ENCODE assay signal across 8 cellular contexts in the genomic region with DNA sequence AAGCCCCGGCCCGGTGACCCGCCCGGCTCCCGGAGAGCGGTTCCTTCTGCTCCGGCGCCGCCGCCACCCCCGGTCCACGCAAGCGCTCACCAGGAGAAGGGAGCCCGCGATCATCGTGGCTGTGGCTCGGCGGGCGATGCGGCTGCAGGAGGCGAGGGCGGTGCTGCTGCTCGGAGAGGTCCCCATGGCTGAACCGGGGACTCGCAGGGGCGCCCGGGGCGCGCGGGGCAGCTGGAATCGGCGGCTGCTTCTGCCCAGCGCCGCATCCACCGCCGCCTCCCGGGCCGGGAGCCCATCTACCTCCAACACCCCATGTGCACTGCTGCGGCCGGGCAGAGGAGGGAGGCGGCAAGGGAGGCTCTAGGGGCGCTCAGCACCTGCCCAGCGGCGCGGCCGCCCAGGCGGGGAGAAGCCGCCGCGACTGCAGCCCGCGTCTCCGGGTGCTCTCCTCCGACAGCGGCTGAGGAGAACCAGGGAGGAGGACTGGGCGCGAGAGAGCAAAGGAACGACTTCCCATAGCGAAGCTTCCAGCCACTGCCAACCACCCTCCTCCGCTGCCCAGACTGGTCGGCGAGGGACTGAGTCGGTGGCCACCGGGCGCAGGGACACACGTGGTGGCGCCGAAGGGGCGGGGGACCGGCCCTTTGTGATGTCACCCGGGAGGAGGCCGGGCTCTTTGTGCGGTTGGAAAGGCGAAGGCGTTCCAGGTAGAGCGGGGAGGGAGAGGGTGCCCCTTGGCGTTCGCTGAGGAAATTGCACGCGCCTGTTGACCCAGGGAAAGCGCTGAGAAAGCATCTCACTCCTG. TPM values are rescaled to one million over a fixed set of nuclear protein-coding genes. Genes with fewer than 3 reads are reported as not detected.
DNase-seq lines count a peak whose midpoint lies in the region; ATAC-seq and TF ChIP-seq lines count a peak whose summit lies in the region.

Gene TNFRSF21 (minus strand): TSS at position 580 of the 805 bp plus-strand sequence. CDS start 394 bp downstream, at position 186.

- DNase-seq in AG09319 (ENCODE audit: extremely low read depth, low read depth) = peak; percentile 67
- DNase-seq in NCI-H226 = peak; percentile 70
- DNase-seq in activated CD4-positive, CD25-positive, alpha-beta regulatory T cell treated with anti-CD3 and anti-CD28 coated beads, Interleukin-2, amount 50 U/mL, for 72 hours = peak; percentile 72
- DNase-seq in choroid plexus epithelial cell (ENCODE audit: low read depth) = peak; percentile 94
- peak; percentile 56 for DNase-seq in kidney epithelial cell (ENCODE audit: low read depth)
- DNase-seq in stimulated activated CD4-positive, alpha-beta T cell treated with anti-CD3 and anti-CD28 coated beads, Interleukin-15, amount 100 ng/mL, for 48 hours (ENCODE audit: low read depth in 2 of 2) = peak; percentile 75 to 76

- no peaks in the 10 kb centered on the region for H3K36me3 ChIP-seq in kidney epithelial cell (ENCODE audit: control insufficient read depth, insufficient read depth, low read length)

- ATAC-seq in GM18909 (IDR thresholded peaks at IDR 0.05; ENCODE audit: poor library complexity, unreplicated experiment) = peak; percentile 99
- peak; percentile 99 for ATAC-seq in HG03175 (IDR thresholded peaks at IDR 0.05; ENCODE audit: unreplicated experiment)

- TF ChIP-seq CTCF in AG09319 (IDR thresholded peaks at IDR 0.05; ENCODE audit: low read depth, low read length) (peak; percentile 98), choroid plexus epithelial cell (conservative IDR thresholded peaks at IDR 0.05; ENCODE audit: low read depth, low read length) (peak; percentile 99), kidney epithelial cell (IDR thresholded peaks at IDR 0.05; ENCODE audit: insufficient read depth, low read length, poor library complexity, severe bottlenecking) (peak; percentile 97)

- no peaks in the 10 kb centered on the region for H3K27me3 ChIP-seq in kidney epithelial cell (ENCODE audit: control insufficient read depth, insufficient read depth, low read length)

- H3K4me3 ChIP-seq in choroid plexus epithelial cell (ENCODE audit: low read depth, low read length) = peak within 1 kb of the TSS; percentile 88
- peak within 1 kb of the TSS; percentile 74 for H3K4me3 ChIP-seq in kidney epithelial cell (ENCODE audit: low read depth, low read length)

RNA-seq across cellular contexts. Expression of gene TNFRSF21, which starts in this region (rescaled TPM):
- 54.6 and 61.2 TPM in 2 replicates for total RNA-seq in kidney epithelial cell

Comparison
In these comparisons a context has a peak if more than half of its experiments do, and no peak if none do; other contexts are left out.
1. Peak in every context shown above with its lines: DNase-seq, ATAC-seq and H3K4me3 ChIP-seq.